21 cellular contexts compared by ENCODE assay signal in genomic region chr9:116312221-116312620, GRCh38.
DNase-seq lines count a peak whose midpoint lies in the region; ATAC-seq and TF ChIP-seq lines count a peak whose summit lies in the region.
"Had no signal": no experiment of that assay in that cellular context is flagged by ENCODE, and none has a peak within 500 bp of the region (broad histone marks: within the 10 kb centered on the region; RNA-seq: fewer than 3 reads in every experiment).

No MANE protein-coding gene starts in this region.

- no peak for TF ChIP-seq CTCF in astrocyte of the spinal cord (IDR thresholded peaks at IDR 0.05; ENCODE audit: low read depth, low read length)
- no peak for TF ChIP-seq CTCF in osteocyte (IDR thresholded peaks at IDR 0.05)

- H3K4me1 Mint-ChIP-seq in osteocyte (ENCODE audit: unreplicated experiment), result peaks cover 28% of the 10 kb centered on the region

- H3K9me3 Mint-ChIP-seq in osteocyte (ENCODE audit: unreplicated experiment), result no peaks in the 10 kb centered on the region

- no peak overlapping the region for H3K4me3 Mint-ChIP-seq in osteocyte (ENCODE audit: unreplicated experiment)

- no peak for ATAC-seq in HG02973 (IDR thresholded peaks at IDR 0.05; ENCODE audit: unreplicated experiment)
- ATAC-seq: HepG2, K562 had no signal

- H3K27me3 Mint-ChIP-seq in osteocyte (ENCODE audit: unreplicated experiment), result no peaks in the 10 kb centered on the region

- peak overlapping the region; percentile 60 for H3K27ac Mint-ChIP-seq in osteocyte (ENCODE audit: unreplicated experiment)

- DNase-seq in EH (ENCODE audit: low read depth) (peak; percentile 34), astrocyte of the spinal cord (ENCODE audit: low read depth, low spot score) (peak; percentile 30), fibroblast of peridontal ligament (ENCODE audit: extremely low read depth) (peak; percentile 82), osteocyte (ENCODE audit: extremely low spot score, unreplicated experiment) (no peak), cortex of kidney (lab: John Stamatoyannopoulos, UW) (no peak)
- no peak for DNase-seq in effector CD8-positive, alpha-beta T cell (lab: John Stamatoyannopoulos, UW)
- DNase-seq: 8988T; ACHN; Calu3; DMS79 treated with DMSO at 0.1 percent for 48 hours; NCI-H1105 treated with DMSO at 0.1 percent for 48 hours; NCI-H2029 treated with DMSO at 0.1 percent for 48 hours; NCI-H446 treated with DMSO at 0.1 percent for 48 hours; NCI-H526; NCI-H82; NK-92 treated with Interleukin-12 subunit alpha and Interleukin-12 subunit beta, amount 100 ng/mL, for 24 hours; Right ventricle myocardium superior; RPMI8226 had no signal

- in situ Hi-C loops in astrocyte of the spinal cord (cut with HindIII; ENCODE audit: low sequenced_read_pairs), result no loop called here

- H3K4me3 ChIP-seq in astrocyte of the spinal cord (ENCODE audit: low read depth, low read length), result no peak overlapping the region
- H3K4me3 ChIP-seq: K562 had no signal

- peaks cover 86% of the 10 kb centered on the region for H3K36me3 Mint-ChIP-seq in osteocyte (ENCODE audit: unreplicated experiment)

Comparison
In these comparisons a context has a peak if more than half of its experiments do, and no peak if none do; other contexts are left out.
1. DNase-seq: peak in EH (single experiment), astrocyte of the spinal cord (single experiment) and fibroblast of peridontal ligament (single experiment); none in osteocyte (single experiment), effector CD8-positive, alpha-beta T cell (single experiment) and cortex of kidney (single experiment).